ENCODE assay signal across 2 cellular contexts in the genomic region with DNA sequence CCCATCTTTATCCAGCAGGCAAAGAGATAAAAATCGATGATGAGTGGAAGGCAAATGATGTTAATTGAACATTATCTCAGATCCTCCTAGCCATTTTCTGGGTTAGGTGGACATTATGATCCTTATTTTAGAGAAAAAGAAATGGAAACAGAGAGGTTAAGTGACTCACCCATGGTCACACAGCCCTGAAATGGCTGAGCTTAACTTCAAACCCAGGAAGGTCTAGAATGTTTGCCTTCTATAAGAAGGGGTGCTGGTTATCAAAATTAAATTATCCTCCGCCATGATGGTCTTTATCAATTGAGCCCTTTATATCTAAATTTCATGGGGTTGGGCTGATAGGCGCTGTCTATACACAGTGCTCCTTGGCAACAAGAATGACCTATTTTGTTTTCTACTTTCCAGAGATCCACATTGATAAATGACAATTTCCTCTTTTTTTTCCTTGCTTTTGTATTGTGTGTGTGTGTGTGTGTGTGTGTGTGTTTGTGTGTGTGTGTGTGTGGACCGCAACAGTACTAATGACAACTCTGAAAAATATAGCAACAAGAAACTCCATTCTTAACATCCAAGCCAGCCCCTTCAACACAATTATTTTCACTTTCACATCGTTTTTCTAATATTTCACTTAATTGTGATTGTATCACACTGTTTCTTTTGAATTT.
TF ChIP-seq lines count a peak whose summit lies in the region.

No MANE protein-coding gene starts in this region.

TF ChIP-seq in IMR-90, 13 proteins besides CTCF, POLR2A, EP300 and RAD21 (continued from another document):
- TF ChIP-seq, protein P1, sequence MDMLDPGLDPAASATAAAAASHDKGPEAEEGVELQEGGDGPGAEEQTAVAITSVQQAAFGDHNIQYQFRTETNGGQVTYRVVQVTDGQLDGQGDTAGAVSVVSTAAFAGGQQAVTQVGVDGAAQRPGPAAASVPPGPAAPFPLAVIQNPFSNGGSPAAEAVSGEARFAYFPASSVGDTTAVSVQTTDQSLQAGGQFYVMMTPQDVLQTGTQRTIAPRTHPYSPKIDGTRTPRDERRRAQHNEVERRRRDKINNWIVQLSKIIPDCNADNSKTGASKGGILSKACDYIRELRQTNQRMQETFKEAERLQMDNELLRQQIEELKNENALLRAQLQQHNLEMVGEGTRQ (IDR thresholded peaks at IDR 0.05; ENCODE audit: low read depth, low read length) = no peak
- no peak for TF ChIP-seq FOS (IDR thresholded peaks at IDR 0.05; ENCODE audit: low read depth, low read length)
- TF ChIP-seq NFE2L2 (IDR thresholded peaks at IDR 0.05; ENCODE audit: low read depth, low read length) = no peak
- TF ChIP-seq, protein P2, sequence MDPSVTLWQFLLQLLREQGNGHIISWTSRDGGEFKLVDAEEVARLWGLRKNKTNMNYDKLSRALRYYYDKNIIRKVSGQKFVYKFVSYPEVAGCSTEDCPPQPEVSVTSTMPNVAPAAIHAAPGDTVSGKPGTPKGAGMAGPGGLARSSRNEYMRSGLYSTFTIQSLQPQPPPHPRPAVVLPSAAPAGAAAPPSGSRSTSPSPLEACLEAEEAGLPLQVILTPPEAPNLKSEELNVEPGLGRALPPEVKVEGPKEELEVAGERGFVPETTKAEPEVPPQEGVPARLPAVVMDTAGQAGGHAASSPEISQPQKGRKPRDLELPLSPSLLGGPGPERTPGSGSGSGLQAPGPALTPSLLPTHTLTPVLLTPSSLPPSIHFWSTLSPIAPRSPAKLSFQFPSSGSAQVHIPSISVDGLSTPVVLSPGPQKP (IDR thresholded peaks at IDR 0.05; ENCODE audit: borderline replicate concordance, low read depth, low read length) = no peak
- no peak for TF ChIP-seq RCOR1 (IDR thresholded peaks at IDR 0.05; ENCODE audit: insufficient replicate concordance, low read length)
- no peak for TF ChIP-seq RFX5 (IDR thresholded peaks at IDR 0.05; ENCODE audit: low read depth, low read length)
- TF ChIP-seq CHD1 (IDR thresholded peaks at IDR 0.05; ENCODE audit: low read depth, low read length) = no peak

TF ChIP-seq in GM12878, 131 proteins besides CTCF, POLR2A, EP300 and RAD21 (continued from another document):
- TF ChIP-seq, protein P3, sequence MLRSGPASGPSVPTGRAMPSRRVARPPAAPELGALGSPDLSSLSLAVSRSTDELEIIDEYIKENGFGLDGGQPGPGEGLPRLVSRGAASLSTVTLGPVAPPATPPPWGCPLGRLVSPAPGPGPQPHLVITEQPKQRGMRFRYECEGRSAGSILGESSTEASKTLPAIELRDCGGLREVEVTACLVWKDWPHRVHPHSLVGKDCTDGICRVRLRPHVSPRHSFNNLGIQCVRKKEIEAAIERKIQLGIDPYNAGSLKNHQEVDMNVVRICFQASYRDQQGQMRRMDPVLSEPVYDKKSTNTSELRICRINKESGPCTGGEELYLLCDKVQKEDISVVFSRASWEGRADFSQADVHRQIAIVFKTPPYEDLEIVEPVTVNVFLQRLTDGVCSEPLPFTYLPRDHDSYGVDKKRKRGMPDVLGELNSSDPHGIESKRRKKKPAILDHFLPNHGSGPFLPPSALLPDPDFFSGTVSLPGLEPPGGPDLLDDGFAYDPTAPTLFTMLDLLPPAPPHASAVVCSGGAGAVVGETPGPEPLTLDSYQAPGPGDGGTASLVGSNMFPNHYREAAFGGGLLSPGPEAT (IDR thresholded peaks at IDR 0.05; ENCODE audit: low read depth) = peak; percentile 50; the same call in 1 of the 2 replicates
- no peak for TF ChIP-seq PML (IDR thresholded peaks at IDR 0.05; ENCODE audit: low read length)
- TF ChIP-seq BRCA1 (IDR thresholded peaks at IDR 0.05; ENCODE audit: low read depth, low read length) = no peak
- TF ChIP-seq ZSCAN29 (IDR thresholded peaks at IDR 0.05) = 0 out of 2 replicates have a peak, but pooled peaks have one; percentile 13
- TF ChIP-seq FOS (IDR thresholded peaks at IDR 0.05; ENCODE audit: borderline replicate concordance, extremely low read depth, insufficient read length) = no peak
- TF ChIP-seq, protein P4, sequence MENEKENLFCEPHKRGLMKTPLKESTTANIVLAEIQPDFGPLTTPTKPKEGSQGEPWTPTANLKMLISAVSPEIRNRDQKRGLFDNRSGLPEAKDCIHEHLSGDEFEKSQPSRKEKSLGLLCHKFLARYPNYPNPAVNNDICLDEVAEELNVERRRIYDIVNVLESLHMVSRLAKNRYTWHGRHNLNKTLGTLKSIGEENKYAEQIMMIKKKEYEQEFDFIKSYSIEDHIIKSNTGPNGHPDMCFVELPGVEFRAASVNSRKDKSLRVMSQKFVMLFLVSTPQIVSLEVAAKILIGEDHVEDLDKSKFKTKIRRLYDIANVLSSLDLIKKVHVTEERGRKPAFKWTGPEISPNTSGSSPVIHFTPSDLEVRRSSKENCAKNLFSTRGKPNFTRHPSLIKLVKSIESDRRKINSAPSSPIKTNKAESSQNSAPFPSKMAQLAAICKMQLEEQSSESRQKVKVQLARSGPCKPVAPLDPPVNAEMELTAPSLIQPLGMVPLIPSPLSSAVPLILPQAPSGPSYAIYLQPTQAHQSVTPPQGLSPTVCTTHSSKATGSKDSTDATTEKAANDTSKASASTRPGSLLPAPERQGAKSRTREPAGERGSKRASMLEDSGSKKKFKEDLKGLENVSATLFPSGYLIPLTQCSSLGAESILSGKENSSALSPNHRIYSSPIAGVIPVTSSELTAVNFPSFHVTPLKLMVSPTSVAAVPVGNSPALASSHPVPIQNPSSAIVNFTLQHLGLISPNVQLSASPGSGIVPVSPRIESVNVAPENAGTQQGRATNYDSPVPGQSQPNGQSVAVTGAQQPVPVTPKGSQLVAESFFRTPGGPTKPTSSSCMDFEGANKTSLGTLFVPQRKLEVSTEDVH (IDR thresholded peaks at IDR 0.05; ENCODE audit: low read depth, partially characterized antibody) = no peak
- TF ChIP-seq STAT1 (conservative IDR thresholded peaks at IDR 0.05) = no peak
- peak; percentile 80 to 81; a peak in 3 of 4 replicates for TF ChIP-seq IKZF2 (IDR thresholded peaks at IDR 0.05)
- TF ChIP-seq ZNF217 (IDR thresholded peaks at IDR 0.05) = peak; percentile 76; the same call in 1 of the 2 replicates
- TF ChIP-seq YBX1 (IDR thresholded peaks at IDR 0.05) = no peak
- TF ChIP-seq SP1 (IDR thresholded peaks at IDR 0.05; ENCODE audit: low read depth, low read length) = no peak
- TF ChIP-seq, protein P5, sequence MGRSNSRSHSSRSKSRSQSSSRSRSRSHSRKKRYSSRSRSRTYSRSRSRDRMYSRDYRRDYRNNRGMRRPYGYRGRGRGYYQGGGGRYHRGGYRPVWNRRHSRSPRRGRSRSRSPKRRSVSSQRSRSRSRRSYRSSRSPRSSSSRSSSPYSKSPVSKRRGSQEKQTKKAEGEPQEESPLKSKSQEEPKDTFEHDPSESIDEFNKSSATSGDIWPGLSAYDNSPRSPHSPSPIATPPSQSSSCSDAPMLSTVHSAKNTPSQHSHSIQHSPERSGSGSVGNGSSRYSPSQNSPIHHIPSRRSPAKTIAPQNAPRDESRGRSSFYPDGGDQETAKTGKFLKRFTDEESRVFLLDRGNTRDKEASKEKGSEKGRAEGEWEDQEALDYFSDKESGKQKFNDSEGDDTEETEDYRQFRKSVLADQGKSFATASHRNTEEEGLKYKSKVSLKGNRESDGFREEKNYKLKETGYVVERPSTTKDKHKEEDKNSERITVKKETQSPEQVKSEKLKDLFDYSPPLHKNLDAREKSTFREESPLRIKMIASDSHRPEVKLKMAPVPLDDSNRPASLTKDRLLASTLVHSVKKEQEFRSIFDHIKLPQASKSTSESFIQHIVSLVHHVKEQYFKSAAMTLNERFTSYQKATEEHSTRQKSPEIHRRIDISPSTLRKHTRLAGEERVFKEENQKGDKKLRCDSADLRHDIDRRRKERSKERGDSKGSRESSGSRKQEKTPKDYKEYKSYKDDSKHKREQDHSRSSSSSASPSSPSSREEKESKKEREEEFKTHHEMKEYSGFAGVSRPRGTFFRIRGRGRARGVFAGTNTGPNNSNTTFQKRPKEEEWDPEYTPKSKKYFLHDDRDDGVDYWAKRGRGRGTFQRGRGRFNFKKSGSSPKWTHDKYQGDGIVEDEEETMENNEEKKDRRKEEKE (IDR thresholded peaks at IDR 0.05) = no peak
- TF ChIP-seq TCF7 (IDR thresholded peaks at IDR 0.05; ENCODE audit: borderline replicate concordance) = no peak
- TF ChIP-seq, protein P6, sequence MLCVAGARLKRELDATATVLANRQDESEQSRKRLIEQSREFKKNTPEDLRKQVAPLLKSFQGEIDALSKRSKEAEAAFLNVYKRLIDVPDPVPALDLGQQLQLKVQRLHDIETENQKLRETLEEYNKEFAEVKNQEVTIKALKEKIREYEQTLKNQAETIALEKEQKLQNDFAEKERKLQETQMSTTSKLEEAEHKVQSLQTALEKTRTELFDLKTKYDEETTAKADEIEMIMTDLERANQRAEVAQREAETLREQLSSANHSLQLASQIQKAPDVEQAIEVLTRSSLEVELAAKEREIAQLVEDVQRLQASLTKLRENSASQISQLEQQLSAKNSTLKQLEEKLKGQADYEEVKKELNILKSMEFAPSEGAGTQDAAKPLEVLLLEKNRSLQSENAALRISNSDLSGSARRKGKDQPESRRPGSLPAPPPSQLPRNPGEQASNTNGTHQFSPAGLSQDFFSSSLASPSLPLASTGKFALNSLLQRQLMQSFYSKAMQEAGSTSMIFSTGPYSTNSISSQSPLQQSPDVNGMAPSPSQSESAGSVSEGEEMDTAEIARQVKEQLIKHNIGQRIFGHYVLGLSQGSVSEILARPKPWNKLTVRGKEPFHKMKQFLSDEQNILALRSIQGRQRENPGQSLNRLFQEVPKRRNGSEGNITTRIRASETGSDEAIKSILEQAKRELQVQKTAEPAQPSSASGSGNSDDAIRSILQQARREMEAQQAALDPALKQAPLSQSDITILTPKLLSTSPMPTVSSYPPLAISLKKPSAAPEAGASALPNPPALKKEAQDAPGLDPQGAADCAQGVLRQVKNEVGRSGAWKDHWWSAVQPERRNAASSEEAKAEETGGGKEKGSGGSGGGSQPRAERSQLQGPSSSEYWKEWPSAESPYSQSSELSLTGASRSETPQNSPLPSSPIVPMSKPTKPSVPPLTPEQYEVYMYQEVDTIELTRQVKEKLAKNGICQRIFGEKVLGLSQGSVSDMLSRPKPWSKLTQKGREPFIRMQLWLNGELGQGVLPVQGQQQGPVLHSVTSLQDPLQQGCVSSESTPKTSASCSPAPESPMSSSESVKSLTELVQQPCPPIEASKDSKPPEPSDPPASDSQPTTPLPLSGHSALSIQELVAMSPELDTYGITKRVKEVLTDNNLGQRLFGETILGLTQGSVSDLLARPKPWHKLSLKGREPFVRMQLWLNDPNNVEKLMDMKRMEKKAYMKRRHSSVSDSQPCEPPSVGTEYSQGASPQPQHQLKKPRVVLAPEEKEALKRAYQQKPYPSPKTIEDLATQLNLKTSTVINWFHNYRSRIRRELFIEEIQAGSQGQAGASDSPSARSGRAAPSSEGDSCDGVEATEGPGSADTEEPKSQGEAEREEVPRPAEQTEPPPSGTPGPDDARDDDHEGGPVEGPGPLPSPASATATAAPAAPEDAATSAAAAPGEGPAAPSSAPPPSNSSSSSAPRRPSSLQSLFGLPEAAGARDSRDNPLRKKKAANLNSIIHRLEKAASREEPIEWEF (IDR thresholded peaks at IDR 0.05; ENCODE audit: insufficient replicate concordance, low read depth, low read length) = no peak
- TF ChIP-seq RUNX3 (IDR thresholded peaks at IDR 0.05; ENCODE audit: low read length) = peak; percentile 22; the same call in 1 of the 2 replicates
- no peak for TF ChIP-seq CHD2 (IDR thresholded peaks at IDR 0.05; ENCODE audit: borderline replicate concordance, low read depth, low read length)
- no peak for TF ChIP-seq SMC3 (IDR thresholded peaks at IDR 0.05; ENCODE audit: borderline replicate concordance, low read length)
- TF ChIP-seq MTA2 (IDR thresholded peaks at IDR 0.05; ENCODE audit: low read depth) = peak; percentile 68; the same call in 1 of the 2 replicates
- peak; percentile 50; the same call in 1 of the 2 replicates for TF ChIP-seq SMARCA5 (IDR thresholded peaks at IDR 0.05)
- TF ChIP-seq NBN (IDR thresholded peaks at IDR 0.05) = peak; percentile 58; the same call in 1 of the 2 replicates
- no peak for TF ChIP-seq CREB1 (IDR thresholded peaks at IDR 0.05; ENCODE audit: low read depth)
- no peak for TF ChIP-seq SREBF1 (IDR thresholded peaks at IDR 0.05; ENCODE audit: low read length)
